ENCODE assay signal across 15 cellular contexts in genomic region chr11:65016705-65017104, GRCh38. TPM values are rescaled to one million over a fixed set of nuclear protein-coding genes. Genes with fewer than 3 reads are reported as not detected.
DNase-seq lines count a peak whose midpoint lies in the region; ATAC-seq and TF ChIP-seq lines count a peak whose summit lies in the region.
"Had no signal": no experiment of that assay in that cellular context is flagged by ENCODE, and none has a peak within 500 bp of the region (broad histone marks: within the 10 kb centered on the region; RNA-seq: fewer than 3 reads in every experiment).

No MANE protein-coding gene starts in this region.

- peaks cover 0 to 33% (median 15%) of the 10 kb centered on the region in 4 donors for H3K4me1 Mint-ChIP-seq in CD4-positive, CD25-positive, alpha-beta regulatory T cell
- peaks cover 13% of the 10 kb centered on the region; the same call in 2 of the 3 replicates for H3K4me1 Mint-ChIP-seq in GM23338
- peaks cover 21% of the 10 kb centered on the region for H3K4me1 Mint-ChIP-seq in activated T-helper 17 cell treated with anti-CD3 and anti-CD28 coated beads, Interleukin-2, amount 50 U/mL, for 72 hours

- H3K9ac ChIP-seq in mesenchymal stem cell (ENCODE audit: low read length), result peak overlapping the region; percentile 36

- H3K23ac ChIP-seq in mesenchymal stem cell (ENCODE audit: low read length in 2 of 2), result no peak overlapping the region

- no peaks in the 10 kb centered on the region for H3K9me2 ChIP-seq in GM23338 (ENCODE audit: insufficient read depth)

- no peaks in the 10 kb centered on the region for H3K36me3 Mint-ChIP-seq in CD4-positive, CD25-positive, alpha-beta regulatory T cell
- H3K36me3 Mint-ChIP-seq in GM23338 (ENCODE audit: low read depth), result peaks cover 36% of the 10 kb centered on the region
- peaks cover 18% of the 10 kb centered on the region for H3K36me3 Mint-ChIP-seq in activated T-helper 17 cell treated with anti-CD3 and anti-CD28 coated beads, Interleukin-2, amount 50 U/mL, for 72 hours (ENCODE audit: low read depth)

- WGBS in mesenchymal stem cell, result 94% methylated on average over 4 of the region's 4 CpGs

- H3F3A ChIP-seq in GM23338 (replicated peaks; ENCODE audit: low read depth), result peaks cover 20% of the 10 kb centered on the region; the same call in 1 of the 2 replicates

- H4K91ac ChIP-seq in mesenchymal stem cell (ENCODE audit: low read length), result peak overlapping the region; percentile 64

- H3K4me2 ChIP-seq in GM23338, result no peak overlapping the region
- no peak overlapping the region for H3K4me2 ChIP-seq in mesenchymal stem cell (ENCODE audit: low read length, poor library complexity, severe bottlenecking)

- H2BK120ac ChIP-seq in mesenchymal stem cell (ENCODE audit: low read depth, low read length), result no peak overlapping the region

- peaks cover 16% of the 10 kb centered on the region for H3K79me1 ChIP-seq in mesenchymal stem cell (replicated peaks; ENCODE audit: low read length, poor library complexity, severe bottlenecking)

- no peak overlapping the region for H2BK5ac ChIP-seq in mesenchymal stem cell (ENCODE audit: low read depth, low read length, poor library complexity, severe bottlenecking)

- H3K9me3 Mint-ChIP-seq in CD4-positive, CD25-positive, alpha-beta regulatory T cell, result no peaks in the 10 kb centered on the region
- no peaks in the 10 kb centered on the region; the same call in 2 of the 3 replicates for H3K9me3 Mint-ChIP-seq in GM23338
- no peaks in the 10 kb centered on the region for H3K9me3 Mint-ChIP-seq in activated T-helper 17 cell treated with anti-CD3 and anti-CD28 coated beads, Interleukin-2, amount 50 U/mL, for 72 hours

- no peak for DNase-seq in CD4-positive, CD25-positive, alpha-beta regulatory T cell
- DNase-seq in GM23338 (ENCODE audit: low spot score), result peak; percentile 40
- DNase-seq in mesenchymal stem cell, result no peak
- DNase-seq in effector CD8-positive, alpha-beta T cell (lab: John Stamatoyannopoulos, UW), result no peak
- no peak for DNase-seq in NCI-H2171 treated with DMSO at 0.1 percent for 48 hours (lab: John Stamatoyannopoulos, UW)
- no peak for DNase-seq in inferior parietal cortex (ENCODE audit: extremely low spot score)
- no peak for DNase-seq in G401 (ENCODE audit: low spot score)
- DNase-seq: activated effector memory CD4-positive, alpha-beta T cell treated with anti-CD3 and anti-CD28 coated beads, Interleukin-2, amount 50 U/mL, for 16 hours; hippocampal formation; left colon; NCI-H1694; NCI-H510A treated with DMSO at 0.1 percent for 48 hours; posterior cingulate gyrus had no signal

- H4K20me1 ChIP-seq in GM23338 (replicated peaks; ENCODE audit: insufficient read depth), result 0 out of 2 replicates have a peak, but pooled peaks cover 2% of the 10 kb centered on the region

- no peak overlapping the region for H2BK12ac ChIP-seq in mesenchymal stem cell (ENCODE audit: low read length in 2 of 2)

- H3K27me3 ChIP-seq in CD4-positive, CD25-positive, alpha-beta regulatory T cell (ENCODE audit: control insufficient read depth, insufficient read depth, low read length), result no peaks in the 10 kb centered on the region
- H3K27me3 ChIP-seq in GM23338 (ENCODE audit: insufficient read depth) (no peaks in the 10 kb centered on the region), mesenchymal stem cell (ENCODE audit: control insufficient read depth in 1 of 2, insufficient read depth in 1 of 2, low read length in 2 of 2) (no peaks in the 10 kb centered on the region)
- H3K27me3 ChIP-seq: vagina had no signal

- peak overlapping the region in 1 of 3 donors; percentile 41 for H3K27ac Mint-ChIP-seq in CD4-positive, CD25-positive, alpha-beta regulatory T cell
- no peak overlapping the region for H3K27ac Mint-ChIP-seq in GM23338
- peak overlapping the region; percentile 53 for H3K27ac Mint-ChIP-seq in activated T-helper 17 cell treated with anti-CD3 and anti-CD28 coated beads, Interleukin-2, amount 50 U/mL, for 72 hours

- no peak overlapping the region for H4K8ac ChIP-seq in mesenchymal stem cell (ENCODE audit: low read length)

- peaks cover 13% of the 10 kb centered on the region for H3K4me1 ChIP-seq in CD4-positive, CD25-positive, alpha-beta regulatory T cell (ENCODE audit: control insufficient read depth, insufficient read depth, low read length, poor library complexity, severe bottlenecking)
- H3K4me1 ChIP-seq in GM23338 (ENCODE audit: insufficient read depth) (no peaks in the 10 kb centered on the region; the same call in 1 of the 2 replicates), mesenchymal stem cell (ENCODE audit: control insufficient read depth, insufficient read depth, low read depth, low read length) (peaks cover 12% of the 10 kb centered on the region)

- H2AFZ ChIP-seq in GM23338, result no peak overlapping the region
- H2AFZ ChIP-seq in mesenchymal stem cell (ENCODE audit: low read depth, low read length), result no peak overlapping the region

- H3K4me3 ChIP-seq in CD4-positive, CD25-positive, alpha-beta regulatory T cell (ENCODE audit: low read depth, low read length), result no peak overlapping the region
- H3K4me3 ChIP-seq in GM23338 (no peak overlapping the region), mesenchymal stem cell (ENCODE audit: insufficient read depth in 1 of 2, low read depth in 1 of 2, low read length in 2 of 2) (no peak overlapping the region)
- H3K4me3 ChIP-seq: vagina had no signal

- no peak overlapping the region for H3K27ac ChIP-seq in CD4-positive, CD25-positive, alpha-beta regulatory T cell (ENCODE audit: insufficient read depth, low read length, poor library complexity, severe bottlenecking)
- no peak overlapping the region for H3K27ac ChIP-seq in GM23338 (ENCODE audit: low read depth)
- H3K27ac ChIP-seq in mesenchymal stem cell (ENCODE audit: low read length, poor library complexity, severe bottlenecking), result no peak overlapping the region
- H3K27ac ChIP-seq: vagina had no signal

- peaks cover 11% of the 10 kb centered on the region; the same call in 1 of the 2 replicates for H3K79me2 ChIP-seq in GM23338 (replicated peaks; ENCODE audit: insufficient read depth)

- peaks cover 6% of the 10 kb centered on the region for H3K27me3 Mint-ChIP-seq in CD4-positive, CD25-positive, alpha-beta regulatory T cell
- H3K27me3 Mint-ChIP-seq in GM23338 (ENCODE audit: insufficient read depth, low read depth, poor library complexity), result peaks cover 15% of the 10 kb centered on the region
- H3K27me3 Mint-ChIP-seq in activated T-helper 17 cell treated with anti-CD3 and anti-CD28 coated beads, Interleukin-2, amount 50 U/mL, for 72 hours, result no peaks in the 10 kb centered on the region

- H2BK15ac ChIP-seq in mesenchymal stem cell (ENCODE audit: low read depth, poor library complexity, severe bottlenecking), result no peak overlapping the region

- H3K4ac ChIP-seq in mesenchymal stem cell (ENCODE audit: low read depth in 1 of 2, low read length in 2 of 2), result no peak overlapping the region

- peaks cover 9% of the 10 kb centered on the region for H3K36me3 ChIP-seq in CD4-positive, CD25-positive, alpha-beta regulatory T cell (ENCODE audit: control insufficient read depth, insufficient read depth, low read length)
- no peaks in the 10 kb centered on the region for H3K36me3 ChIP-seq in GM23338 (ENCODE audit: insufficient read depth)
- peaks cover 32 to 33% of the 10 kb centered on the region in 2 experiments for H3K36me3 ChIP-seq in mesenchymal stem cell (ENCODE audit: control insufficient read depth in 1 of 2, insufficient read depth in 2 of 2, low read depth in 1 of 2, low read length in 2 of 2)

- no peak overlapping the region for H2AK5ac ChIP-seq in mesenchymal stem cell (ENCODE audit: low read length, severe bottlenecking)

- peak overlapping the region in 3 of 4 donors; percentile 39 to 95 (median 60) for H3K4me3 Mint-ChIP-seq in CD4-positive, CD25-positive, alpha-beta regulatory T cell
- peak overlapping the region; percentile 2; the same call in 1 of the 3 replicates for H3K4me3 Mint-ChIP-seq in GM23338
- H3K4me3 Mint-ChIP-seq in activated T-helper 17 cell treated with anti-CD3 and anti-CD28 coated beads, Interleukin-2, amount 50 U/mL, for 72 hours, result no peak overlapping the region

- no peak for ATAC-seq in CD4-positive, CD25-positive, alpha-beta regulatory T cell (ENCODE audit: low read depth in 2 of 2)
- no peak for ATAC-seq in GM23338
- ATAC-seq in activated T-helper 17 cell treated with anti-CD3 and anti-CD28 coated beads, Interleukin-2, amount 50 U/mL, for 72 hours (replicated peaks), result no peak
- ATAC-seq: left colon had no signal

- in situ Hi-C loops in G401 (cut with HindIII; ENCODE audit: low sequenced_read_pairs), result no loop called here

- H3K14ac ChIP-seq in mesenchymal stem cell (ENCODE audit: low read length in 2 of 2), result no peak overlapping the region

- H3K18ac ChIP-seq in mesenchymal stem cell (ENCODE audit: low read depth in 1 of 2, low read length in 2 of 2), result no peak overlapping the region

- H3K9me3 ChIP-seq in CD4-positive, CD25-positive, alpha-beta regulatory T cell (ENCODE audit: control insufficient read depth in 2 of 2, low read length in 2 of 2), result no peaks in the 10 kb centered on the region
- no peaks in the 10 kb centered on the region for H3K9me3 ChIP-seq in mesenchymal stem cell (ENCODE audit: control insufficient read depth, low read length)
- H3K9me3 ChIP-seq: vagina had no signal

- TF ChIP-seq CTCF in GM23338 (conservative IDR thresholded peaks at IDR 0.05; ENCODE audit: low read depth in 2 of 2), result peak in 1 of 2 experiments; percentile 48; a peak in 2 of 4 replicates

RNA-seq across cellular contexts. Expression of gene ARL2, which starts 2.7 kb away (rescaled TPM):
- total RNA-seq in CD4-positive, CD25-positive, alpha-beta regulatory T cell, result 16.5 TPM
- 10 to 100 TPM; 57.6 to 67.6 (median 66.1) TPM for polyA plus RNA-seq in CD4-positive, CD25-positive, alpha-beta regulatory T cell
- total RNA-seq in GM23338 (2014; rRNA removed; shearing (Covaris generic)), result 170 and 193 TPM in 2 replicates
- 216 and 236 TPM in 2 replicates for polyA plus RNA-seq in GM23338 (2016; fragmentation: Nextera tagmentation; extraction: Ambion mirVana)
- 10 to 100 TPM; 60.4 to 90.5 TPM for total RNA-seq in activated T-helper 17 cell treated with anti-CD3 and anti-CD28 coated beads, Interleukin-2, amount 50 U/mL, for 72 hours
- 86.1 TPM for polyA plus RNA-seq in mesenchymal stem cell (2013, experiment 1 of 2)
- 84.5 TPM for polyA plus RNA-seq in mesenchymal stem cell (2013, experiment 2 of 2)
- 175 and 216 TPM in 2 replicates for total RNA-seq in G401 (2014; rRNA removed; shearing (Covaris generic))

RNA-seq across cellular contexts. Expression of gene SNX15, which starts 10.5 kb away (rescaled TPM):
- 17.4 TPM for total RNA-seq in CD4-positive, CD25-positive, alpha-beta regulatory T cell
- 10 to 100 TPM in 3 of 4 donors, 1 to 10 TPM in 1; 9.4 to 15.6 (median 11.1) TPM for polyA plus RNA-seq in CD4-positive, CD25-positive, alpha-beta regulatory T cell
- 15.6 and 21.4 TPM in 2 replicates for total RNA-seq in GM23338 (2014; rRNA removed; shearing (Covaris generic))
- polyA plus RNA-seq in GM23338 (2016; fragmentation: Nextera tagmentation; extraction: Ambion mirVana), result 13.0 and 13.6 TPM in 2 replicates
- total RNA-seq in activated T-helper 17 cell treated with anti-CD3 and anti-CD28 coated beads, Interleukin-2, amount 50 U/mL, for 72 hours, result 10 to 100 TPM; 13.5 to 14.4 TPM
- polyA plus RNA-seq in mesenchymal stem cell (2013, experiment 1 of 2), result 18.5 TPM
- polyA plus RNA-seq in mesenchymal stem cell (2013, experiment 2 of 2), result 17.5 TPM
- 10.1 and 12.8 TPM in 2 replicates for total RNA-seq in G401 (2014; rRNA removed; shearing (Covaris generic))

RNA-seq across cellular contexts. Expression of gene BATF2, which starts 19.9 kb away (rescaled TPM):
- not detected for total RNA-seq in CD4-positive, CD25-positive, alpha-beta regulatory T cell
- polyA plus RNA-seq in CD4-positive, CD25-positive, alpha-beta regulatory T cell, result not detected
- 0.58 and 1.6 TPM in 2 replicates for total RNA-seq in GM23338 (2014; rRNA removed; shearing (Covaris generic))
- polyA plus RNA-seq in GM23338 (2016; fragmentation: Nextera tagmentation; extraction: Ambion mirVana), result 0.53 and 1.2 TPM in 2 replicates
- under 1 TPM; 0.28 to 0.37 TPM for total RNA-seq in activated T-helper 17 cell treated with anti-CD3 and anti-CD28 coated beads, Interleukin-2, amount 50 U/mL, for 72 hours
- polyA plus RNA-seq in mesenchymal stem cell (2013, experiment 1 of 2), result 2.2 TPM
- polyA plus RNA-seq in mesenchymal stem cell (2013, experiment 2 of 2), result 2.3 TPM
- total RNA-seq in G401 (2014; rRNA removed; shearing (Covaris generic)), result 0.37 and 4.1 TPM in 2 replicates
- total RNA-seq: vagina had no signal

RNA-seq across cellular contexts. Expression of gene SAC3D1, which starts 24.3 kb away (rescaled TPM):
- 4.2 TPM for total RNA-seq in CD4-positive, CD25-positive, alpha-beta regulatory T cell
- polyA plus RNA-seq in CD4-positive, CD25-positive, alpha-beta regulatory T cell, result 10 to 100 TPM; 11.7 to 15.3 (median 13.4) TPM
- 30.3 and 31.1 TPM in 2 replicates for total RNA-seq in GM23338 (2014; rRNA removed; shearing (Covaris generic))
- polyA plus RNA-seq in GM23338 (2016; fragmentation: Nextera tagmentation; extraction: Ambion mirVana), result 21.6 and 21.8 TPM in 2 replicates
- total RNA-seq in activated T-helper 17 cell treated with anti-CD3 and anti-CD28 coated beads, Interleukin-2, amount 50 U/mL, for 72 hours, result 10 to 100 TPM; 12.3 to 20.1 TPM
- polyA plus RNA-seq in mesenchymal stem cell (2013, experiment 1 of 2), result 8.2 TPM
- 8.5 TPM for polyA plus RNA-seq in mesenchymal stem cell (2013, experiment 2 of 2)
- total RNA-seq in G401 (2014; rRNA removed; shearing (Covaris generic)), result 52.3 and 52.9 TPM in 2 replicates

RNA-seq across cellular contexts. Expression of gene NAALADL1, which starts 41.6 kb away (rescaled TPM):
- total RNA-seq in CD4-positive, CD25-positive, alpha-beta regulatory T cell, result 16.4 TPM
- polyA plus RNA-seq in CD4-positive, CD25-positive, alpha-beta regulatory T cell, result 10 to 100 TPM; 23.9 to 52.2 (median 32.3) TPM
- 11.0 and 13.7 TPM in 2 replicates for total RNA-seq in GM23338 (2014; rRNA removed; shearing (Covaris generic))
- polyA plus RNA-seq in GM23338 (2016; fragmentation: Nextera tagmentation; extraction: Ambion mirVana), result 8.0 and 11.1 TPM in 2 replicates
- total RNA-seq in activated T-helper 17 cell treated with anti-CD3 and anti-CD28 coated beads, Interleukin-2, amount 50 U/mL, for 72 hours, result 10 to 100 TPM; 11.2 to 12.6 TPM
- 0.40 TPM for polyA plus RNA-seq in mesenchymal stem cell (2013, experiment 1 of 2)
- 0.29 TPM for polyA plus RNA-seq in mesenchymal stem cell (2013, experiment 2 of 2)
- not detected in 2 replicates for total RNA-seq in G401 (2014; rRNA removed; shearing (Covaris generic))
